1 cellular context compared by ENCODE assay signal in the genomic region with DNA sequence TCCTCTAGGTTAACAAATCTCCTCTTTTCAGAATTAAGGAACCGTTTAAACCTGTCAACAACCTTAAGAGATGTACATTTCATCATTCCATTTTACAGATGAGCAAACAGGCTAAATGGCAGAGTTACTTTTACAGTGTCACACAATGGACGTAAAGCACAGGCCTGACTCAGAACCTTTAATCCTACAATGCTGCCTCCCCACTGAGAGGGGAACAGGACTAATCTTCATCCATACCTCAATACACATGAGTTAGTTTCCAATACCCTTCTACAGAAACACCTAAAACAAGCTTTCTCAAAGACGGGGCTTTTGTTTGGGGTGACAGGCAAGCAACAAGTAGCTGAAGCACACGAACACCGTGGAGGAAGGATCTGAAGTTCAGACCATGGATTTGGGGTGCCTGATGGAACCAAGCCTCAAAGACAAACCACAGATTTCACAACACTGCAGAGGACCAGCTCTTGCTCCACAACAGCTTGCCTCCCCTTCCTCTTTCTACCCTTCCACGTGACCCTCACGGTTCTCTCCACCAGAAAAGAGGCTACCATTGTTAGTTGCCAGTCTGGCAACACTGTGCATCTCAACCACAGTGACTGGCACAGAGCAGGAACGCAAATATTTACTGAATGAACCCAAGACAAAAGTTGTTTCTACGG.
TF ChIP-seq lines count a peak whose summit lies in the region.

No MANE protein-coding gene starts in this region.

TF ChIP-seq in SK-N-SH, 30 proteins besides CTCF, POLR2A, EP300 and RAD21 (continued from another document):
- TF ChIP-seq, protein P1, sequence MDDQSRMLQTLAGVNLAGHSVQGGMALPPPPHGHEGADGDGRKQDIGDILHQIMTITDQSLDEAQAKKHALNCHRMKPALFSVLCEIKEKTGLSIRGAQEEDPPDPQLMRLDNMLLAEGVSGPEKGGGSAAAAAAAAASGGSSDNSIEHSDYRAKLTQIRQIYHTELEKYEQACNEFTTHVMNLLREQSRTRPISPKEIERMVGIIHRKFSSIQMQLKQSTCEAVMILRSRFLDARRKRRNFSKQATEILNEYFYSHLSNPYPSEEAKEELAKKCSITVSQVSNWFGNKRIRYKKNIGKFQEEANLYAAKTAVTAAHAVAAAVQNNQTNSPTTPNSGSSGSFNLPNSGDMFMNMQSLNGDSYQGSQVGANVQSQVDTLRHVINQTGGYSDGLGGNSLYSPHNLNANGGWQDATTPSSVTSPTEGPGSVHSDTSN (IDR thresholded peaks at IDR 0.05): no peak
- TF ChIP-seq JUND (IDR thresholded peaks at IDR 0.05): no peak
- no peak for TF ChIP-seq NFIC (IDR thresholded peaks at IDR 0.05; ENCODE audit: borderline replicate concordance)
- no peak for TF ChIP-seq TEAD4 (IDR thresholded peaks at IDR 0.05; ENCODE audit: borderline replicate concordance, insufficient read depth)
- TF ChIP-seq GABPA (IDR thresholded peaks at IDR 0.05; ENCODE audit: low read depth): no peak
- TF ChIP-seq IRF3 (IDR thresholded peaks at IDR 0.05; ENCODE audit: low read depth, low read length): no peak
- TF ChIP-seq EZH2phosphoT487 (IDR thresholded peaks at IDR 0.05; ENCODE audit: borderline replicate concordance, low read depth): no peak
- no peak for TF ChIP-seq POLR2AphosphoS5 (IDR thresholded peaks at IDR 0.05; ENCODE audit: low read depth, low read length)
- no peak for TF ChIP-seq SMC3 (IDR thresholded peaks at IDR 0.05; ENCODE audit: low read depth, low read length)
- TF ChIP-seq REST (IDR thresholded peaks at IDR 0.05; ENCODE audit: low read depth, low read length): no peak
TF ChIP-seq in SK-N-SH: peak in this region for 0.
